In the genomic region with DNA sequence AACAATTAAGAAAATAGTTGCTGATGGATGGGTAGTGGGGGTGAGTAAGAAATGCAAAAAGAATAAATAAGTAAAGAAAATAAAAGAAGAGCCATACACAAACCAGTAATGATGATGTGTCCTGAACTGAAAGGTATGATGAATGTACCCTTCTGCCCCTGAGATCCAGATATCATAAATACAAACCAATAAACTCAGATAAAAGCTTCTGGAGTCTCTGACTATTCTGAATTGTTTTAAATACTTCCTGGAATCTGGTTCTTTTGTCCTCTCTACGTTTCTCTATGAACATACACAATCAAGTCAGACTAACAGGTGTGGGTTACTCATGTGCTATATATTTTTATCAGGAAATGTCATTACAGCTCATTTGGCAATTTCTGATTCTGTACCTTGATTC, we compare ENCODE assay signal across 32 cellular contexts.
"Had no signal": no experiment of that assay in that cellular context is flagged by ENCODE, and none has a peak within 500 bp of the region (broad histone marks: within the 10 kb centered on the region; RNA-seq: fewer than 3 reads in every experiment).

No MANE protein-coding gene starts in this region.

- H3K36me3 ChIP-seq: adrenal gland, brain microvascular endothelial cell, breast epithelium had no signal

- H3K4me3 ChIP-seq: adrenal gland, body of pancreas, breast epithelium had no signal

- H3K4me1 ChIP-seq: adrenal gland, body of pancreas, breast epithelium had no signal

- H3K9me3 ChIP-seq: adrenal gland, body of pancreas, breast epithelium had no signal

- ATAC-seq: activated CD8-positive, alpha-beta T cell treated with anti-CD3 and anti-CD28 coated beads for 36 hours; activated naive CD4-positive, alpha-beta T cell treated with anti-CD3 and anti-CD28 coated beads, Interleukin-2, amount 50 U/mL, for 72 hours; activated T-cell treated with anti-CD3 and anti-CD28 coated beads, Interleukin-2, amount 50 U/mL, for 4 hours; activated T-cell treated with anti-CD3 and anti-CD28 coated beads, Interleukin-2, amount 50 U/mL, for 72 hours; activated T-helper 17 cell treated with anti-CD3 and anti-CD28 coated beads, Interleukin-2, amount 50 U/mL, for 72 hours; body of pancreas had no signal

- DNase-seq: activated B cell treated with CpG ODN at 0.5 μM for 24 hours; activated CD4-positive, alpha-beta memory T cell treated with anti-CD3 and anti-CD28 coated beads for 36 hours; activated CD4-positive, alpha-beta T cell treated with anti-CD3 and anti-CD28 coated beads for 4 hours; activated CD4-positive, alpha-beta T cell treated with anti-CD3 and anti-CD28 coated beads, Interleukin-2, amount 10 ng/mL, durations not matched to agents 24 days and 14 days; activated CD4-positive, alpha-beta T cell treated with anti-CD3 and anti-CD28 coated beads, Interleukin-2, amount 50 U/mL, for 1 hour; activated CD4-positive, alpha-beta T cell treated with anti-CD3 and anti-CD28 coated beads, Interleukin-2, amount 50 U/mL, for 4 hours; activated CD4-positive, CD25-positive, alpha-beta regulatory T cell treated with anti-CD3 and anti-CD28 coated beads, Interleukin-2, amount 50 U/mL, for 72 hours; activated CD8-positive, alpha-beta memory T cell treated with anti-CD3 and anti-CD28 coated beads, Interleukin-2, amount 50 U/mL, for 4 hours; activated CD8-positive, alpha-beta T cell treated with anti-CD3 and anti-CD28 coated beads for 36 hours; activated effector memory CD4-positive, alpha-beta T cell treated with anti-CD3 and anti-CD28 coated beads, Interleukin-2, amount 50 U/mL, for 16 hours; activated gamma-delta T cell treated with Interleukin-2 at 50 U/mL for 16 hours; activated naive CD4-positive, alpha-beta T cell; activated naive CD4-positive, alpha-beta T cell treated with anti-CD3 and anti-CD28 coated beads for 36 hours; activated naive CD4-positive, alpha-beta T cell treated with anti-CD3 and anti-CD28 coated beads, Interleukin-2, amount 50 U/mL, for 16 hours; activated naive CD8-positive, alpha-beta T cell treated with anti-CD3 and anti-CD28 coated beads for 36 hours; activated T-cell treated with anti-CD3 and anti-CD28 coated beads for 4 hours; activated T-cell treated with anti-CD3 and anti-CD28 coated beads, Interleukin-2, amount 50 U/mL, for 1 hour; activated T-cell treated with anti-CD3 and anti-CD28 coated beads, Interleukin-2, amount 50 U/mL, for 4 hours; activated T-cell treated with anti-CD3 and anti-CD28 coated beads, Interleukin-2, amount 50 U/mL, for 72 hours; adrenal gland; amniotic stem cell; aorta; body of pancreas; brain microvascular endothelial cell; central memory CD4-positive, alpha-beta T cell; cerebellar nuclear complex; T-helper 1 cell; T-helper 2 cell; T-helper 9 cell had no signal
